Comparison of ENCODE assay signal across 8 cellular contexts in the genomic region with DNA sequence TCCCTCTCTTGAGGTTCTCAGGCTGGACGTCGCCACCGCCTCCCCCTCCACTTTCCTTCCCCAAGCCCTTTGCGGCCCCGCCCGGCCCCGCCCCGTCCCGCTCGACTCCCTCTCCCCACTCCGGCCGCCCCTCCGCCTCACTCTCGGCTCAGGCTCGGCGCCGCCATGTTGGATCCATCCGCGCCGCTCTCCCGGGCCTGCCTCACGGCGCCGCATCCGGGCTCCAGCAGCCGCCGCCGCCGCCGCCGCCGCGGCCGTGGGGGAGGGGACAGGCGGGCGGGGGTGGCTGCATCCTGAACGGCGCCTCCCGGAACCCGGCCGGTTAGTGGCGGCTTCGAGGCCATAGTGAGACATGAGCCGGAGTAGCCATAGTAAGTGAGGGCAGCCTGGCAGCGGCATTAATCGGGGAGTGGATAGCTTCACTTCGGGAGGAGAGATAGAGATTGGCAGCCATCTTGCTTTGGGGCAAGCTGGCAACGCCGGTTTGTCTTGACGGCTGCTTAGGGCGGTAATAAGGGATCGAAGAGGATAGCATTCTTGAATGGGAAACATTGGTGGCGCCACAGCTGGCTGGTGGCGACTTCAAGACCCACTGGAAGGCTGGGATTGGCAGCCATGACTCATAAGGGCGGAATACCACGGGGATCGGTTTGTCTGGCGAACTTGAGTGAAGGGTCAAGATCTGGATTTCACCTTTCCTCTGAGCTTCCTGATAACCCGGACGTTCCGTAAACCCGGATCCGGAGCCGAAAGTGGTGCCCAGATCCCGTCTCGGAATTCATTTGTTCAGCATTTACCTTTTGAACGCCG. TPM values are rescaled to one million over a fixed set of nuclear protein-coding genes. Genes with fewer than 3 reads are reported as not detected.
A peak's percentile ranks its signal among the peaks of the same experiment; 100 is the strongest.
DNase-seq lines count a peak whose midpoint lies in the region; ATAC-seq and TF ChIP-seq lines count a peak whose summit lies in the region.

A gene with protein sequence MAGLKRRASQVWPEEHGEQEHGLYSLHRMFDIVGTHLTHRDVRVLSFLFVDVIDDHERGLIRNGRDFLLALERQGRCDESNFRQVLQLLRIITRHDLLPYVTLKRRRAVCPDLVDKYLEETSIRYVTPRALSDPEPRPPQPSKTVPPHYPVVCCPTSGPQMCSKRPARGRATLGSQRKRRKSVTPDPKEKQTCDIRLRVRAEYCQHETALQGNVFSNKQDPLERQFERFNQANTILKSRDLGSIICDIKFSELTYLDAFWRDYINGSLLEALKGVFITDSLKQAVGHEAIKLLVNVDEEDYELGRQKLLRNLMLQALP (minus strand): TSS at position 258 of the 810 bp plus-strand sequence. CDS start 8,205 bp downstream, outside the sequence.

- H3K36me3 Mint-ChIP-seq in effector memory CD8-positive, alpha-beta T cell (ENCODE audit: insufficient read depth) = peaks cover 18% of the 10 kb centered on the region
- H3K36me3 Mint-ChIP-seq in memory B cell = peaks cover 5% of the 10 kb centered on the region

- H3K4me3 Mint-ChIP-seq in effector memory CD8-positive, alpha-beta T cell = no peak within 1 kb of the TSS
- H3K4me3 Mint-ChIP-seq in memory B cell = no peak within 1 kb of the TSS

- no peak within 1 kb of the TSS for H3K27ac Mint-ChIP-seq in effector memory CD8-positive, alpha-beta T cell
- H3K27ac Mint-ChIP-seq in memory B cell = no peak within 1 kb of the TSS

- POLR2A ChIA-PET in activated CD8-positive, alpha-beta memory T cell treated with anti-CD3 and anti-CD28 coated beads for 36 hours (lab: Charles Lee) = interaction anchor here (0.5 to 2.6 kb wide), 6 partner anchors 13 to 102 kb away, joined by 3 to 23 read pairs (median 4); a partner anchor contains a TSS

- TF ChIP-seq CTCF in GM20000 (IDR thresholded peaks at IDR 0.05; ENCODE audit: extremely low read depth, missing control alignments) = no peak

- peak; percentile 98 for DNase-seq in COLO829 (ENCODE audit: low spot score)
- DNase-seq in GM20000 (ENCODE audit: low spot score) = peak; percentile 96
- DNase-seq in HT-29 (ENCODE audit: low spot score) = peak; percentile 90
- peak; percentile 95 to 99 for DNase-seq in NOMO-1 (lab: John Stamatoyannopoulos, UW; ENCODE audit: unreplicated experiment in 2 of 2)
- peak; percentile 83 to 85 (median 84) for DNase-seq in effector memory CD8-positive, alpha-beta T cell
- DNase-seq in memory B cell (ENCODE audit: low spot score in 2 of 2) = peak; percentile 80 to 81
- DNase-seq in stimulated activated CD8-positive, alpha-beta memory T cell treated with anti-CD3 and anti-CD28 coated beads, Interleukin-12 subunit alpha, Interleukin-12 subunit beta, amount 100 ng/mL, for 4 hours (ENCODE audit: low read depth) = peak; percentile 83

- peaks cover 18 to 39% of the 10 kb centered on the region in 2 donors for H3K4me1 Mint-ChIP-seq in effector memory CD8-positive, alpha-beta T cell (ENCODE audit: low read depth in 2 of 2)
- H3K4me1 Mint-ChIP-seq in memory B cell = peaks cover 16% of the 10 kb centered on the region

- CTCF ChIA-PET in activated CD8-positive, alpha-beta memory T cell treated with anti-CD3 and anti-CD28 coated beads for 36 hours (lab: Charles Lee) = interaction anchor here (0.6 to 2.2 kb wide), 9 partner anchors 11 to 353 kb away, joined by 3 to 7 read pairs (median 4); a partner anchor contains a TSS

- H3K27me3 Mint-ChIP-seq in effector memory CD8-positive, alpha-beta T cell = no peaks in the 10 kb centered on the region
- no peaks in the 10 kb centered on the region for H3K27me3 Mint-ChIP-seq in memory B cell

- H3K9me3 Mint-ChIP-seq in effector memory CD8-positive, alpha-beta T cell = no peaks in the 10 kb centered on the region
- H3K9me3 Mint-ChIP-seq in memory B cell = no peaks in the 10 kb centered on the region

- peak; percentile 95 for ATAC-seq in effector memory CD8-positive, alpha-beta T cell (replicated peaks)
- peak; percentile 94 for ATAC-seq in memory B cell (ENCODE audit: low read depth)

RNA-seq across cellular contexts. Expression of the gene that starts here (rescaled TPM):
- total RNA-seq in HT-29 (2014; rRNA removed; shearing (Covaris generic)) = 36.6 and 40.8 TPM in 2 replicates
- 10 to 100 TPM; 42.4 to 42.7 TPM for total RNA-seq in activated CD8-positive, alpha-beta memory T cell treated with anti-CD3 and anti-CD28 coated beads for 36 hours

Comparison
In these comparisons a context has a peak if more than half of its experiments do, and no peak if none do; other contexts are left out.
1. Peak in every context shown above with its lines: DNase-seq and ATAC-seq.